Comparison of ENCODE assay signal across 16 cellular contexts in the genomic region with DNA sequence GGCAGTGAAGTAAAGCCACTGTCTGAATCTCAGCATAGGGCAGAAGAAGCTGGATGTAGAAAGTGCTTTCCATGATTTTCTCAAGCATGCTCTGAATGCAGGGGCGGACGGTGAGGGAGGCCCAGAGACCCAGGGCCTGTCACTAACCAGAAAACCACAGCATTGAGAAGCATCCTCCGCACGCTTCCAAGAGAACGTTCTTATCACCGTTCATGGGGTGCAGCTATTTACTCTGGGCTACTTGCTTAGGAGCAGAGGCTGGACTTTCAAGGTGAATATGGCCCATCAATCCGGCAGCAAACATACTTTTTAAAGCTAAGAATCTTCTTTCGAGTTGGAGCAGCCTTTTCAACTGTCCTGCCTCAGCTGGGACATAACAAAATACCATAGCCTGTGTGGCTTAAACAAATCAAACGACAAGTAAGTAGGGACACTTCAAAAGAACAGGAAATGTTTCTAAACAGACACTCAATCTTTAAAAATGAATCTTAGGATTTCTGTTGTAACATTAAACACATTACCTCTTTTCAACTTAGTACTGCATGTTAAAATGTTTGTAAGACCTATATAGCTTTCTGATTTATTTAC. TPM values are rescaled to one million over a fixed set of nuclear protein-coding genes. Genes with fewer than 3 reads are reported as not detected.
DNase-seq lines count a peak whose midpoint lies in the region; ATAC-seq and TF ChIP-seq lines count a peak whose summit lies in the region.
"Had no signal": no experiment of that assay in that cellular context is flagged by ENCODE, and none has a peak within 500 bp of the region (broad histone marks: within the 10 kb centered on the region; RNA-seq: fewer than 3 reads in every experiment).

No MANE protein-coding gene starts in this region.

- no peak overlapping the region for H3K23ac ChIP-seq in neuronal stem cell (ENCODE audit: low read depth, low read length, poor library complexity)

- H3K4me1 Mint-ChIP-seq in osteocyte (ENCODE audit: unreplicated experiment), result peaks cover 26% of the 10 kb centered on the region

- H3K9me3 ChIP-seq in gastroesophageal sphincter, result no peaks in the 10 kb centered on the region
- no peaks in the 10 kb centered on the region for H3K9me3 ChIP-seq in transverse colon
- no peaks in the 10 kb centered on the region for H3K9me3 ChIP-seq in neuronal stem cell (replicated peaks in 1 of 2; ENCODE audit: control insufficient read depth in 2 of 2, insufficient read depth in 1 of 2, low read depth in 1 of 2, low read length in 2 of 2)
- H3K9me3 ChIP-seq: right lobe of liver had no signal

- H3K27me3 ChIP-seq in gastroesophageal sphincter (no peaks in the 10 kb centered on the region), transverse colon (no peaks in the 10 kb centered on the region), neuronal stem cell (ENCODE audit: control insufficient read depth in 3 of 3, insufficient read depth in 3 of 3, low read depth in 1 of 3, low read length in 3 of 3) (no peaks in the 10 kb centered on the region)
- H3K27me3 ChIP-seq: right lobe of liver had no signal

- no peak for TF ChIP-seq POLR2A in gastroesophageal sphincter (IDR thresholded peaks at IDR 0.05)
- no peak for TF ChIP-seq POLR2A in transverse colon (IDR thresholded peaks at IDR 0.05)

- ATAC-seq in gastroesophageal sphincter (no peak), GM19328 (IDR thresholded peaks at IDR 0.05; ENCODE audit: unreplicated experiment) (no peak), GM18519 (IDR thresholded peaks at IDR 0.05; ENCODE audit: low FRiP score, unreplicated experiment) (no peak)
- ATAC-seq: right lobe of liver had no signal

- H3K14ac ChIP-seq in neuronal stem cell (ENCODE audit: low read length), result no peak overlapping the region

- H3K27ac ChIP-seq in gastroesophageal sphincter (peak overlapping the region; percentile 64 to 78 (median 73)), transverse colon (peak overlapping the region; percentile 44 to 64 (median 50)), neuronal stem cell (replicated peaks; ENCODE audit: low read length) (no peak overlapping the region)
- H3K27ac ChIP-seq: right lobe of liver had no signal

- no peak overlapping the region for H3K9ac ChIP-seq in neuronal stem cell (ENCODE audit: low read depth, low read length, poor library complexity)

- no peak overlapping the region for H3K18ac ChIP-seq in neuronal stem cell (ENCODE audit: low read length)

- in situ Hi-C loops in transverse colon (cut with MboI; ENCODE audit: low pct_ligation_motif_present in 1 of 4, low pct_unique_long_range_greater_than_20kb in 1 of 4, low sequenced_read_pairs in 3 of 4), result no loop called here

- H4K91ac ChIP-seq in neuronal stem cell (ENCODE audit: low read depth, low read length, poor library complexity), result no peak overlapping the region

- H3K4me3 ChIP-seq in gastroesophageal sphincter, result no peak overlapping the region
- no peak overlapping the region for H3K4me3 ChIP-seq in transverse colon
- H3K4me3 ChIP-seq in neuronal stem cell (ENCODE audit: low read length in 2 of 2), result no peak overlapping the region
- H3K4me3 ChIP-seq: right lobe of liver had no signal

- DNase-seq in astrocyte of the hippocampus (ENCODE audit: low read depth, low spot score) (peak; percentile 66), osteocyte (ENCODE audit: extremely low spot score, unreplicated experiment) (no peak), transverse colon (no peak), neuronal stem cell (ENCODE audit: low spot score) (no peak), cerebellar cortex (ENCODE audit: low spot score) (no peak)
- DNase-seq: activated effector memory CD4-positive, alpha-beta T cell treated with Interleukin-2 at 50 U/mL for 16 hours; NCI-H2081; NCI-H524 treated with DMSO at 0.1 percent for 48 hours; right lobe of liver; SHP77 treated with DMSO at 0.1 percent for 48 hours; stimulated activated CD4-positive, alpha-beta T cell treated with anti-CD3 and anti-CD28 coated beads, Interleukin-4, amount 100 ng/mL, for 1 hour; T-helper 2 cell had no signal

- no peak for TF ChIP-seq CTCF in gastroesophageal sphincter (IDR thresholded peaks at IDR 0.05)
- TF ChIP-seq CTCF in osteocyte (IDR thresholded peaks at IDR 0.05), result no peak
- no peak for TF ChIP-seq CTCF in transverse colon (IDR thresholded peaks at IDR 0.05)

- TF ChIP-seq EP300 in gastroesophageal sphincter (IDR thresholded peaks at IDR 0.05) (no peak), transverse colon (IDR thresholded peaks at IDR 0.05; ENCODE audit: low read depth) (no peak)

- H3K4me1 ChIP-seq in gastroesophageal sphincter (peaks cover 8 to 51% (median 17%) of the 10 kb centered on the region in 3 donors), transverse colon (peaks cover 5 to 43% (median 13%) of the 10 kb centered on the region in 4 donors), neuronal stem cell (ENCODE audit: control insufficient read depth in 2 of 2, insufficient read depth in 1 of 2, low read depth in 1 of 2, low read length in 2 of 2) (peaks cover 2 to 12% of the 10 kb centered on the region in 2 donors)
- H3K4me1 ChIP-seq: right lobe of liver had no signal

- no peak overlapping the region for H3K4me3 Mint-ChIP-seq in osteocyte (ENCODE audit: unreplicated experiment)
- H3K4me3 Mint-ChIP-seq: IgD-negative memory B cell had no signal

- H2BK120ac ChIP-seq in neuronal stem cell (ENCODE audit: low read depth, low read length), result no peak overlapping the region

- H3K36me3 Mint-ChIP-seq in osteocyte (ENCODE audit: unreplicated experiment), result peaks cover 29% of the 10 kb centered on the region

- H3K27ac Mint-ChIP-seq in osteocyte (ENCODE audit: unreplicated experiment), result peak overlapping the region; percentile 74
- H3K27ac Mint-ChIP-seq: IgD-negative memory B cell had no signal

- no peak overlapping the region for H2AK5ac ChIP-seq in neuronal stem cell (ENCODE audit: low read depth, low read length)

- H3K79me1 ChIP-seq in neuronal stem cell (ENCODE audit: low read depth, low read length), result no peaks in the 10 kb centered on the region

- no peak overlapping the region for H2AFZ ChIP-seq in neuronal stem cell (ENCODE audit: low read length)

- H3K27me3 Mint-ChIP-seq in osteocyte (ENCODE audit: unreplicated experiment), result no peaks in the 10 kb centered on the region
- H3K27me3 Mint-ChIP-seq: IgD-negative memory B cell had no signal

- no peak overlapping the region for H3K4ac ChIP-seq in neuronal stem cell (ENCODE audit: low read length)

- no peak overlapping the region for H2BK5ac ChIP-seq in neuronal stem cell (ENCODE audit: low read length)

- H4K8ac ChIP-seq in neuronal stem cell (ENCODE audit: low read depth, low read length), result no peak overlapping the region

- no peak overlapping the region for H2BK12ac ChIP-seq in neuronal stem cell (ENCODE audit: low read length)

- intact Hi-C loops in transverse colon (cut with DNase I; ENCODE audit: low total_unique reads), result no loop called here

- 32 to 60% methylated on average over 5 to 9 of the region's 9 CpGs for WGBS in gastroesophageal sphincter (ENCODE audit: low coverage in 1 of 2), 2 donors
- WGBS in transverse colon (ENCODE audit: low coverage in 1 of 2), 2 donors, result 58 to 100% methylated on average over 2 to 9 of the region's 9 CpGs
- no CpG with 5 or more reads among the region's 9 CpGs for whole genome bisulfite sequencing in neuronal stem cell (ENCODE audit: extremely low coverage in 2 of 2, insufficient read length in 2 of 2, insufficient replicate concordance in 1 of 2), 2 donors

- H3K4me2 ChIP-seq in neuronal stem cell (ENCODE audit: insufficient read depth, low read length, poor library complexity, severe bottlenecking), result no peak overlapping the region

- H2BK15ac ChIP-seq in neuronal stem cell (ENCODE audit: low read length), result no peak overlapping the region

- H3K36me3 ChIP-seq in gastroesophageal sphincter, result peaks cover 0 to 15% of the 10 kb centered on the region in 2 donors
- no peaks in the 10 kb centered on the region for H3K36me3 ChIP-seq in transverse colon
- H3K36me3 ChIP-seq in neuronal stem cell (replicated peaks in 1 of 2; ENCODE audit: control insufficient read depth in 2 of 2, insufficient read depth in 2 of 2, low read length in 2 of 2), result peaks cover 11 to 28% of the 10 kb centered on the region in 2 donors

- H3K9me3 Mint-ChIP-seq in osteocyte (ENCODE audit: unreplicated experiment), result peaks cover 5% of the 10 kb centered on the region
- H3K9me3 Mint-ChIP-seq: IgD-negative memory B cell had no signal

RNA-seq across cellular contexts. Expression of a gene that starts 46.5 kb away (rescaled TPM):
- 1 to 10 TPM; 5.4 to 5.9 (median 5.5) TPM for total RNA-seq in gastroesophageal sphincter
- total RNA-seq in osteocyte, result 9.6 and 10.1 TPM in 2 replicates
- 10 to 100 TPM in 3 of 4 donors, 1 to 10 TPM in 1; 2.2 to 93.5 (median 14.4) TPM for total RNA-seq in transverse colon
- polyA plus RNA-seq in neuronal stem cell (2013, experiment 1 of 2), result 10.4 TPM
- polyA plus RNA-seq in neuronal stem cell (2013, experiment 2 of 2), result 12.6 TPM

RNA-seq across cellular contexts. Expression of a gene that starts 49.3 kb away (rescaled TPM):
- 10 to 100 TPM in 2 of 4 donors, 1 to 10 TPM in 2; 3.8 to 17.0 (median 8.4) TPM for total RNA-seq in gastroesophageal sphincter
- 22.1 and 26.4 TPM in 2 replicates for total RNA-seq in osteocyte
- 100 to 1,000 TPM in 1 of 4 donors, 10 to 100 TPM in 3; 15.0 to 457 (median 33.7) TPM for total RNA-seq in transverse colon
- 3.4 TPM for polyA plus RNA-seq in neuronal stem cell (2013, experiment 1 of 2)
- 4.6 TPM for polyA plus RNA-seq in neuronal stem cell (2013, experiment 2 of 2)
